In genomic region chr1:157136133-157136532, GRCh38 we compare ENCODE assay signal across 11 cellular contexts. TPM values are rescaled to one million over a fixed set of nuclear protein-coding genes. Genes with fewer than 3 reads are reported as not detected.
A peak's percentile ranks its signal among the peaks of the same experiment; 100 is the strongest.
DNase-seq lines count a peak whose midpoint lies in the region; ATAC-seq and TF ChIP-seq lines count a peak whose summit lies in the region.
"Had no signal": no experiment of that assay in that cellular context is flagged by ENCODE, and none has a peak within 500 bp of the region (broad histone marks: within the 10 kb centered on the region; RNA-seq: fewer than 3 reads in every experiment).

No MANE protein-coding gene starts in this region.

- H3K27ac ChIP-seq in CD4-positive, alpha-beta T cell (ENCODE audit: low read depth, low read length): no peak overlapping the region

- no peak for TF ChIP-seq CTCF in CD4-positive, alpha-beta T cell (IDR thresholded peaks at IDR 0.05)
- TF ChIP-seq CTCF in brain (conservative IDR thresholded peaks at IDR 0.05): no peak
- TF ChIP-seq CTCF in nephron progenitor cell (IDR thresholded peaks at IDR 0.05): no peak

- peak overlapping the region; percentile 90 for H3K27ac Mint-ChIP-seq in CD4-positive, alpha-beta T cell
- peak overlapping the region in 2 of 3 donors; percentile 30 to 90 for H3K27ac Mint-ChIP-seq in IgD-negative memory B cell
- H3K27ac Mint-ChIP-seq in brain: peak overlapping the region in 3 of 5 experiments; percentile 97
- no peak overlapping the region for H3K27ac Mint-ChIP-seq in nephron progenitor cell

- H3K27me3 ChIP-seq in CD4-positive, alpha-beta T cell (ENCODE audit: control insufficient read depth, insufficient read depth, low read length): no peaks in the 10 kb centered on the region

- no peaks in the 10 kb centered on the region for H3K9me3 ChIP-seq in CD4-positive, alpha-beta T cell (ENCODE audit: control insufficient read depth, low read length)

- peaks cover 64% of the 10 kb centered on the region for H3K36me3 Mint-ChIP-seq in CD4-positive, alpha-beta T cell (ENCODE audit: low read depth)
- peaks cover 17% of the 10 kb centered on the region for H3K36me3 Mint-ChIP-seq in IgD-negative memory B cell
- peaks cover 53% of the 10 kb centered on the region for H3K36me3 Mint-ChIP-seq in brain
- peaks cover 43% of the 10 kb centered on the region for H3K36me3 Mint-ChIP-seq in nephron progenitor cell (ENCODE audit: low read depth)

- no peaks in the 10 kb centered on the region for H3K9me3 Mint-ChIP-seq in CD4-positive, alpha-beta T cell
- H3K9me3 Mint-ChIP-seq in IgD-negative memory B cell: no peaks in the 10 kb centered on the region
- no peaks in the 10 kb centered on the region for H3K9me3 Mint-ChIP-seq in brain
- H3K9me3 Mint-ChIP-seq in nephron progenitor cell: no peaks in the 10 kb centered on the region

- peak overlapping the region; percentile 94 for H3K4me3 Mint-ChIP-seq in CD4-positive, alpha-beta T cell
- peak overlapping the region in 2 of 4 donors; percentile 61 to 88 for H3K4me3 Mint-ChIP-seq in IgD-negative memory B cell
- peak overlapping the region; percentile 97 to 99 (median 99) for H3K4me3 Mint-ChIP-seq in brain
- H3K4me3 Mint-ChIP-seq in nephron progenitor cell: peak overlapping the region; percentile 94

- POLR2A ChIA-PET in CD4-positive, alpha-beta T cell (lab: Charles Lee): no interaction called here

- no peak for ATAC-seq in CD4-positive, alpha-beta T cell (ENCODE audit: poor library complexity)
- no peak for ATAC-seq in GM18858 (IDR thresholded peaks at IDR 0.05; ENCODE audit: unreplicated experiment)

- intact Hi-C loops in CD4-positive, alpha-beta T cell (cut with DNase I, micrococcal nuclease): loop anchor here in 1 of 2 experiments (5.0 to 10.0 kb wide), 2 partner anchors 44 to 321 kb away; partner anchors contain the start of gene SH2D2A

- no peaks in the 10 kb centered on the region for H3K27me3 Mint-ChIP-seq in CD4-positive, alpha-beta T cell
- H3K27me3 Mint-ChIP-seq in IgD-negative memory B cell (no peaks in the 10 kb centered on the region), brain (peaks cover 17% of the 10 kb centered on the region), nephron progenitor cell (ENCODE audit: low read depth, poor library complexity) (no peaks in the 10 kb centered on the region)

- H3K4me1 Mint-ChIP-seq in CD4-positive, alpha-beta T cell (ENCODE audit: low read depth): peaks cover 83% of the 10 kb centered on the region
- peaks cover 32 to 43% (median 35%) of the 10 kb centered on the region in 3 donors for H3K4me1 Mint-ChIP-seq in IgD-negative memory B cell
- H3K4me1 Mint-ChIP-seq in brain: peaks cover 49% of the 10 kb centered on the region
- H3K4me1 Mint-ChIP-seq in nephron progenitor cell: peaks cover 43% of the 10 kb centered on the region

- DNase-seq in CD4-positive, alpha-beta T cell: no peak
- DNase-seq in nephron progenitor cell: no peak
- DNase-seq in cortex of kidney (lab: John Stamatoyannopoulos, UW): no peak
- DNase-seq in foreskin melanocyte: no peak
- no peak for DNase-seq in midbrain (lab: John Stamatoyannopoulos, UW)
- DNase-seq: cerebellar nuclear complex, NCI-H1048 had no signal

- CTCF ChIA-PET in CD4-positive, alpha-beta T cell (lab: Charles Lee): interaction anchor here (1.7 to 4.7 kb wide), 3 partner anchors 10 to 46 kb away, joined by 5 to 27 read pairs (median 10); no protein-coding TSS in a partner anchor

RNA-seq across cellular contexts. Expression of gene ETV3, which starts 2.1 kb away (rescaled TPM):
- 100 to 1,000 TPM; 115 to 117 TPM for total RNA-seq in CD4-positive, alpha-beta T cell
- polyA plus RNA-seq in IgD-negative memory B cell: 4.7 TPM
- polyA plus RNA-seq in brain (ENCODE audit: insufficient read depth, low read depth, low replicate concordance): 4.5 TPM

RNA-seq across cellular contexts. Expression of gene ETV3L, which starts 36.5 kb away (rescaled TPM):
- not detected for total RNA-seq in CD4-positive, alpha-beta T cell
- not detected for polyA plus RNA-seq in IgD-negative memory B cell
- polyA plus RNA-seq in brain (ENCODE audit: insufficient read depth, low read depth, low replicate concordance): not detected
- total RNA-seq: lung had no signal
